ENCODE assay signal across 8 cellular contexts in the genomic region with DNA sequence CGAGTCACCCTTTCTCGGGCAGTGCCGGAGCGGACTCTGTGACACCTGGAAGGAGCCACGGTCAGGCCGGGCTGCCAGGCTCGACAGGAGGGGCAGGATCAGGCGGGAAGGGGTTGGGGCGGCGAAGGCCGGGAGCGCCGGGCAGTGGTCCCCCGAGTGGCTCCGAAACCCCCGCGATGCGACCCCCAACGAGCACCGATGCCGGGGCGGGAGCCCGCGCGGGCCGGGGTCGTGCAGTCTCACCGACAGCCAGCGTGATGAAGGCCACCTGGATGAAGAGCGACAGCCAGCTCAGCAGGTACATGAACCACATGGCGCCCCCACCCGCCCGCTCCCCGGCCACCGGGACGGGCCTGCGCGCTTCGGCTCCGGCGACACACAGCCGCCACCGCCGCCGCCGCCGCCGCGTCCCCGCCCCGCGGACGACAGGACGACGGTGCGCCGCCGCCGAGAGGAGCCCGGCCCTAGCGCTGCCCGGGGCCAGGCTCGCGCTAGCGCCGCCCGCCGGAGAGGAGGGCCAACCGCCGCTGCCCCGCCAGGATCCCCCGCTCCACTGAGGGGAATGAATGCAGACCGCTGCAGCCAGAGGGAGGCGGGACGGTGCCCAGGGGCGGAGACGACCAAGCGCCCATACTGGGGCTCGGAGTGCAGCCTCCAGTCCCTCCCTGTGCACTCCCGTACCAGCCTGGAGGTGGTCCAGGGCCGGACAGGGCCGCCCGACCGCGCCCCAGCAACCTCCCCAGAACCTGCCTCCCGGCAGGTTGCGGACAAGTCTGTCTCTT. TPM values are rescaled to one million over a fixed set of nuclear protein-coding genes. Genes with fewer than 3 reads are reported as not detected.
A peak's percentile ranks its signal among the peaks of the same experiment; 100 is the strongest.
DNase-seq lines count a peak whose midpoint lies in the region; ATAC-seq and TF ChIP-seq lines count a peak whose summit lies in the region.

Gene TEX261 (minus strand): TSS at position 429 of the 782 bp plus-strand sequence. CDS start 116 bp downstream, at position 313.

- H3K27ac ChIP-seq in MM.1S (ENCODE audit: low read length): peak within 1 kb of the TSS; percentile 35; the same call in 1 of the 2 replicates
- no peak within 1 kb of the TSS for H3K27ac ChIP-seq in SK-N-MC
- no peak within 1 kb of the TSS for H3K27ac ChIP-seq in temporal lobe (ENCODE audit: low read depth, low read length)

- H2AFZ ChIP-seq in MM.1S (ENCODE audit: low read length): peak within 1 kb of the TSS; percentile 99

- H3K4me3 ChIP-seq in MM.1S (ENCODE audit: low read length): peak within 1 kb of the TSS; percentile 81
- H3K4me3 ChIP-seq in SK-N-MC: peak within 1 kb of the TSS; percentile 95

- CTCF ChIA-PET in activated naive CD4-positive, alpha-beta T cell treated with anti-CD3 and anti-CD28 coated beads, Interleukin-2, amount 10 ng/mL, durations not matched to agents 7 days and 5 days (lab: Charles Lee): interaction anchor here (2.5 kb wide), 1 partner anchor 11 kb away, joined by 23 read pairs; no protein-coding TSS in a partner anchor

- no peaks in the 10 kb centered on the region for H3K9me3 ChIP-seq in MM.1S (replicated peaks; ENCODE audit: insufficient read depth, low read length)
- H3K9me3 ChIP-seq in SK-N-MC (ENCODE audit: low read depth, low read length): no peaks in the 10 kb centered on the region

- H3K4me3 Mint-ChIP-seq in activated naive CD4-positive, alpha-beta T cell treated with anti-CD3 and anti-CD28 coated beads, Interleukin-2, amount 10 ng/mL, durations not matched to agents 7 days and 5 days: peak within 1 kb of the TSS; percentile 92

- H3K4me1 ChIP-seq in MM.1S (ENCODE audit: low read length): peaks cover 17% of the 10 kb centered on the region

- H3K9me3 Mint-ChIP-seq in activated naive CD4-positive, alpha-beta T cell treated with anti-CD3 and anti-CD28 coated beads, Interleukin-2, amount 10 ng/mL, durations not matched to agents 7 days and 5 days: no peaks in the 10 kb centered on the region

- TF ChIP-seq CTCF in MM.1S (IDR thresholded peaks at IDR 0.05; ENCODE audit: low read length) (peak; percentile 58), omental fat pad (IDR thresholded peaks at IDR 0.05) (no peak)

- H3K4me1 Mint-ChIP-seq in activated naive CD4-positive, alpha-beta T cell treated with anti-CD3 and anti-CD28 coated beads, Interleukin-2, amount 10 ng/mL, durations not matched to agents 7 days and 5 days: peaks cover 37% of the 10 kb centered on the region

- 0 out of 2 replicates have a peak, but pooled peaks cover 11% of the 10 kb centered on the region for H3F3A ChIP-seq in MM.1S (ENCODE audit: insufficient read depth, low read length)

- peak within 1 kb of the TSS; percentile 92 for H3K27ac Mint-ChIP-seq in activated naive CD4-positive, alpha-beta T cell treated with anti-CD3 and anti-CD28 coated beads, Interleukin-2, amount 10 ng/mL, durations not matched to agents 7 days and 5 days

- H3K9ac ChIP-seq in MM.1S (ENCODE audit: low read length): peak within 1 kb of the TSS; percentile 95
- H3K9ac ChIP-seq in SK-N-MC (ENCODE audit: insufficient read length): peak within 1 kb of the TSS; percentile 95

- no peaks in the 10 kb centered on the region for H3K9me2 ChIP-seq in MM.1S (replicated peaks; ENCODE audit: insufficient read depth, low read length)

- DNase-seq in GM04504 (ENCODE audit: low read depth) (peak; percentile 61), HCEC 1CT (peak; percentile 82), MM.1S (peak; percentile 92), SK-N-MC (ENCODE audit: low read depth, low spot score) (peak; percentile 2), germinal center (ENCODE audit: low spot score) (peak; percentile 91), omental fat pad (ENCODE audit: low spot score) (peak; percentile 55)
- DNase-seq in activated naive CD4-positive, alpha-beta T cell treated with anti-CD3 and anti-CD28 coated beads, Interleukin-2, amount 10 ng/mL, durations not matched to agents 7 days and 5 days: peak; percentile 92

- peaks cover 29% of the 10 kb centered on the region for H3K79me2 ChIP-seq in MM.1S (ENCODE audit: low read length)

- no peaks in the 10 kb centered on the region for H3K27me3 ChIP-seq in MM.1S (replicated peaks; ENCODE audit: insufficient read depth, low read length)

- H3K4me2 ChIP-seq in MM.1S (ENCODE audit: low read depth, low read length): peak within 1 kb of the TSS; percentile 90

- no peaks in the 10 kb centered on the region for H4K20me1 ChIP-seq in MM.1S (ENCODE audit: insufficient read depth, low read length)

- H3K27me3 Mint-ChIP-seq in activated naive CD4-positive, alpha-beta T cell treated with anti-CD3 and anti-CD28 coated beads, Interleukin-2, amount 10 ng/mL, durations not matched to agents 7 days and 5 days: no peaks in the 10 kb centered on the region

- H3K36me3 ChIP-seq in MM.1S (replicated peaks; ENCODE audit: insufficient read depth, low read length) (no peaks in the 10 kb centered on the region), SK-N-MC (ENCODE audit: insufficient read depth, low read length) (peaks cover 10% of the 10 kb centered on the region; the same call in 1 of the 2 replicates)

- ATAC-seq in omental fat pad (ENCODE audit: low FRiP score): peak; percentile 99

- H3K36me3 Mint-ChIP-seq in activated naive CD4-positive, alpha-beta T cell treated with anti-CD3 and anti-CD28 coated beads, Interleukin-2, amount 10 ng/mL, durations not matched to agents 7 days and 5 days: peaks cover 12% of the 10 kb centered on the region

RNA-seq across cellular contexts. Expression of gene TEX261, which starts in this region (rescaled TPM):
- total RNA-seq in omental fat pad (10 to 100 TPM; 33.6 to 63.0 (median 41.1) TPM), temporal lobe (18.4 TPM)

Comparison
In these comparisons a context has a peak if more than half of its experiments do, and no peak if none do; other contexts are left out.
1. DNase-seq: peak in every context shown above with its lines; median percentile 92 in MM.1S; 92 in activated naive CD4-positive, alpha-beta T cell treated with anti-CD3 and anti-CD28 coated beads, Interleukin-2, amount 10 ng/mL, durations not matched to agents 7 days and 5 days; 91 in germinal center; 82 in HCEC 1CT; 61 in GM04504; 55 in omental fat pad; 2 in SK-N-MC.